In genomic region chr5:14748180-14748900, GRCh38 we compare ENCODE assay signal across 19 cellular contexts.
DNase-seq lines count a peak whose midpoint lies in the region; ATAC-seq and TF ChIP-seq lines count a peak whose summit lies in the region.
"Had no signal": no experiment of that assay in that cellular context is flagged by ENCODE, and none has a peak within 500 bp of the region (broad histone marks: within the 10 kb centered on the region; RNA-seq: fewer than 3 reads in every experiment).

No MANE protein-coding gene starts in this region.

- in situ Hi-C loops in G401 (cut with HindIII; ENCODE audit: low sequenced_read_pairs), result no loop called here

- H3K27me3 Mint-ChIP-seq in activated CD4-positive, alpha-beta memory T cell treated with anti-CD3 and anti-CD28 coated beads, Interleukin-2, amount 10 ng/mL, durations not matched to agents 7 days and 5 days, result no peaks in the 10 kb centered on the region
- no peaks in the 10 kb centered on the region for H3K27me3 Mint-ChIP-seq in activated CD4-positive, alpha-beta memory T cell treated with anti-CD3 and anti-CD28 coated beads for 36 hours

- H3K36me3 ChIP-seq in psoas muscle (ENCODE audit: insufficient read depth in 1 of 2, low read depth in 1 of 2) (peaks cover 0 to 36% of the 10 kb centered on the region in 2 donors), upper lobe of right lung (peaks cover 29% of the 10 kb centered on the region)

- H3K9me3 ChIP-seq in psoas muscle (no peaks in the 10 kb centered on the region), upper lobe of right lung (no peaks in the 10 kb centered on the region)

- peaks cover 40% of the 10 kb centered on the region for H3K36me3 Mint-ChIP-seq in activated CD4-positive, alpha-beta memory T cell treated with anti-CD3 and anti-CD28 coated beads, Interleukin-2, amount 10 ng/mL, durations not matched to agents 7 days and 5 days (ENCODE audit: low read depth)
- H3K36me3 Mint-ChIP-seq in activated CD4-positive, alpha-beta memory T cell treated with anti-CD3 and anti-CD28 coated beads for 36 hours, result peaks cover 43% of the 10 kb centered on the region

- no peak overlapping the region for H3K4me3 Mint-ChIP-seq in activated CD4-positive, alpha-beta memory T cell treated with anti-CD3 and anti-CD28 coated beads, Interleukin-2, amount 10 ng/mL, durations not matched to agents 7 days and 5 days
- no peak overlapping the region for H3K4me3 Mint-ChIP-seq in activated CD4-positive, alpha-beta memory T cell treated with anti-CD3 and anti-CD28 coated beads for 36 hours
- H3K4me3 Mint-ChIP-seq: HFFc6 had no signal

- no peaks in the 10 kb centered on the region for H3K9me3 Mint-ChIP-seq in activated CD4-positive, alpha-beta memory T cell treated with anti-CD3 and anti-CD28 coated beads, Interleukin-2, amount 10 ng/mL, durations not matched to agents 7 days and 5 days
- H3K9me3 Mint-ChIP-seq in activated CD4-positive, alpha-beta memory T cell treated with anti-CD3 and anti-CD28 coated beads for 36 hours, result no peaks in the 10 kb centered on the region
- H3K9me3 Mint-ChIP-seq: HFFc6 had no signal

- H3K27me3 ChIP-seq in psoas muscle (ENCODE audit: insufficient read depth in 3 of 3, low read length in 2 of 3) (no peaks in the 10 kb centered on the region), upper lobe of right lung (no peaks in the 10 kb centered on the region)

- intact Hi-C loops in activated CD4-positive, alpha-beta memory T cell treated with anti-CD3 and anti-CD28 coated beads for 36 hours (cut with micrococcal nuclease), result no loop called here
- intact Hi-C loops in psoas muscle (cut with DNase I), result no loop called here
- intact Hi-C loops in upper lobe of right lung (cut with DNase I), result no loop called here
- intact Hi-C loops in left colon (cut with DNase I, micrococcal nuclease), result no loop called here

- TF ChIP-seq CTCF in fibroblast of mammary gland (conservative IDR thresholded peaks at IDR 0.05; ENCODE audit: control insufficient read depth, insufficient read depth, low read depth, low read length), result no peak
- no peak for TF ChIP-seq CTCF in psoas muscle (IDR thresholded peaks at IDR 0.05)
- no peak for TF ChIP-seq CTCF in upper lobe of right lung (IDR thresholded peaks at IDR 0.05)

- H3K4me3 ChIP-seq in fibroblast of mammary gland (ENCODE audit: control insufficient read depth, low read depth, low read length) (no peak overlapping the region), psoas muscle (no peak overlapping the region), upper lobe of right lung (no peak overlapping the region)
- H3K4me3 ChIP-seq: PC-9 had no signal

- DNase-seq in activated CD4-positive, alpha-beta memory T cell treated with anti-CD3 and anti-CD28 coated beads, Interleukin-2, amount 10 ng/mL, durations not matched to agents 7 days and 5 days, result peak; percentile 12
- no peak for DNase-seq in activated CD4-positive, alpha-beta memory T cell treated with anti-CD3 and anti-CD28 coated beads for 36 hours
- DNase-seq in fibroblast of mammary gland (ENCODE audit: low read depth), result peak; percentile 11
- peak in 1 of 2 donors; percentile 50 for DNase-seq in psoas muscle
- DNase-seq in upper lobe of right lung, result peak; percentile 64
- DNase-seq in G401 (ENCODE audit: low spot score), result no peak
- no peak for DNase-seq in stimulated activated CD4-positive, alpha-beta T cell treated with anti-CD3 and anti-CD28 coated beads, Interleukin-2, amount 100 ng/mL, for 24 hours
- DNase-seq in left colon, result no peak
- DNase-seq: AML-193, DMS79 treated with DMSO at 0.1 percent for 48 hours, H7, HFFc6, NCI-H1417 treated with DMSO at 0.1 percent for 48 hours, NCI-H187 treated with DMSO at 0.1 percent for 48 hours, NCI-H226, NCI-H524, PC-9 had no signal

- peak overlapping the region; percentile 58 for H3K27ac ChIP-seq in psoas muscle
- H3K27ac ChIP-seq in upper lobe of right lung, result no peak overlapping the region
- H3K27ac ChIP-seq: 22Rv1, C4-2B, PC-9 had no signal

- CTCF ChIA-PET in activated CD4-positive, alpha-beta memory T cell treated with anti-CD3 and anti-CD28 coated beads, Interleukin-2, amount 10 ng/mL, durations not matched to agents 7 days and 5 days (lab: Charles Lee), result no interaction called here
- CTCF ChIA-PET in activated CD4-positive, alpha-beta memory T cell treated with anti-CD3 and anti-CD28 coated beads for 36 hours (lab: Charles Lee), result interaction anchor here (0.8 to 0.9 kb wide), 2 partner anchors 21 to 44 kb away, joined by 3 to 5 read pairs; no protein-coding TSS in a partner anchor

- 49 to 69% (median 52%) methylated on average over 12 of the region's 12 CpGs for WGBS in psoas muscle, 3 donors

- POLR2A ChIA-PET in activated CD4-positive, alpha-beta memory T cell treated with anti-CD3 and anti-CD28 coated beads, Interleukin-2, amount 10 ng/mL, durations not matched to agents 7 days and 5 days (lab: Charles Lee), result no interaction called here
- POLR2A ChIA-PET in activated CD4-positive, alpha-beta memory T cell treated with anti-CD3 and anti-CD28 coated beads for 36 hours (lab: Charles Lee), result no interaction called here

- no peak overlapping the region for H3K27ac Mint-ChIP-seq in activated CD4-positive, alpha-beta memory T cell treated with anti-CD3 and anti-CD28 coated beads, Interleukin-2, amount 10 ng/mL, durations not matched to agents 7 days and 5 days
- H3K27ac Mint-ChIP-seq in activated CD4-positive, alpha-beta memory T cell treated with anti-CD3 and anti-CD28 coated beads for 36 hours, result no peak overlapping the region
- H3K27ac Mint-ChIP-seq: HFFc6 had no signal

- H3K4me1 Mint-ChIP-seq in activated CD4-positive, alpha-beta memory T cell treated with anti-CD3 and anti-CD28 coated beads, Interleukin-2, amount 10 ng/mL, durations not matched to agents 7 days and 5 days, result peaks cover 9% of the 10 kb centered on the region
- H3K4me1 Mint-ChIP-seq in activated CD4-positive, alpha-beta memory T cell treated with anti-CD3 and anti-CD28 coated beads for 36 hours (ENCODE audit: low read depth), result no peaks in the 10 kb centered on the region

- H3K4me1 ChIP-seq in psoas muscle (peaks cover 40% of the 10 kb centered on the region), upper lobe of right lung (no peaks in the 10 kb centered on the region)

- ATAC-seq in psoas muscle (peak in 3 of 4 donors; percentile 45 to 61 (median 60)), upper lobe of right lung (peak; percentile 47), left colon (no peak)

Comparison
In these comparisons a context has a peak if more than half of its experiments do, and no peak if none do; other contexts are left out.
1. DNase-seq: peak in activated CD4-positive, alpha-beta memory T cell treated with anti-CD3 and anti-CD28 coated beads, Interleukin-2, amount 10 ng/mL, durations not matched to agents 7 days and 5 days (single experiment), fibroblast of mammary gland (single experiment) and upper lobe of right lung (single experiment); none in activated CD4-positive, alpha-beta memory T cell treated with anti-CD3 and anti-CD28 coated beads for 36 hours (single experiment), G401 (single experiment), stimulated activated CD4-positive, alpha-beta T cell treated with anti-CD3 and anti-CD28 coated beads, Interleukin-2, amount 100 ng/mL, for 24 hours (0 of 2) and left colon (0 of 2).